18 cellular contexts compared by ENCODE assay signal in genomic region chr6:136616527-136616926, GRCh38.
A peak's percentile ranks its signal among the peaks of the same experiment; 100 is the strongest.
DNase-seq lines count a peak whose midpoint lies in the region; ATAC-seq and TF ChIP-seq lines count a peak whose summit lies in the region.
"Had no signal": no experiment of that assay in that cellular context is flagged by ENCODE, and none has a peak within 500 bp of the region (broad histone marks: within the 10 kb centered on the region; RNA-seq: fewer than 3 reads in every experiment).

No MANE protein-coding gene starts in this region.

- peaks cover 42% of the 10 kb centered on the region for H3K36me3 Mint-ChIP-seq in T-helper 1 cell treated with Interleukin-12 subunit alpha and Interleukin-12 subunit beta and Interleukin-4 antibody, amounts not matched to agents 30 μg/mL and 1 μg/mL, for 36 hours (ENCODE audit: low read depth)

- peak overlapping the region; percentile 7 for H2BK15ac ChIP-seq in mesenchymal stem cell (ENCODE audit: low read depth, poor library complexity, severe bottlenecking)

- H3K23ac ChIP-seq in mesenchymal stem cell (ENCODE audit: low read length in 2 of 2), result no peak overlapping the region

- POLR2A ChIA-PET in HEK293 (lab: Yijun Ruan, JAX), result no interaction called here

- H3K9ac ChIP-seq in mesenchymal stem cell (ENCODE audit: low read length), result no peak overlapping the region
- H3K9ac ChIP-seq: BLaER1 treated with 17β-estradiol and CSF1 and Interleukin-3, amounts not matched to agents 10 nM and 100 nM had no signal

- no peak overlapping the region for H2BK120ac ChIP-seq in mesenchymal stem cell (ENCODE audit: low read depth, low read length)

- H4K91ac ChIP-seq in mesenchymal stem cell (ENCODE audit: low read length), result peak overlapping the region; percentile 27

- H3K4me3 Mint-ChIP-seq in T-helper 1 cell treated with Interleukin-12 subunit alpha and Interleukin-12 subunit beta and Interleukin-4 antibody, amounts not matched to agents 30 μg/mL and 1 μg/mL, for 36 hours, result no peak overlapping the region
- H3K4me3 Mint-ChIP-seq: B cell; CD4-positive, alpha-beta T cell; CD8-positive, alpha-beta T cell had no signal

- H3K4me1 ChIP-seq in HEK293 (ENCODE audit: control insufficient read depth, insufficient read depth, low read length) (no peaks in the 10 kb centered on the region), mesenchymal stem cell (ENCODE audit: control insufficient read depth, insufficient read depth, low read depth, low read length) (peaks cover 3% of the 10 kb centered on the region), aorta (ENCODE audit: control insufficient read depth in 1 of 2, insufficient read depth in 2 of 2, low read length in 2 of 2) (no peaks in the 10 kb centered on the region)
- H3K4me1 ChIP-seq: Caco-2 had no signal

- ATAC-seq in aorta (ENCODE audit: low FRiP score), result no peak
- ATAC-seq: A549; CD8-positive, alpha-beta T cell had no signal

- no peak overlapping the region for H2BK5ac ChIP-seq in mesenchymal stem cell (ENCODE audit: low read depth, low read length, poor library complexity, severe bottlenecking)

- CTCF ChIA-PET in HEK293 (lab: Yijun Ruan, JAX), result interaction anchor here (0.6 kb wide), 1 partner anchor 30 kb away, joined by 3 read pairs; no protein-coding TSS in a partner anchor

- no peak overlapping the region for H2BK12ac ChIP-seq in mesenchymal stem cell (ENCODE audit: low read length in 2 of 2)

- no peak overlapping the region for H3K18ac ChIP-seq in mesenchymal stem cell (ENCODE audit: low read depth in 1 of 2, low read length in 2 of 2)

- H3K27me3 ChIP-seq in mesenchymal stem cell (ENCODE audit: control insufficient read depth in 1 of 2, insufficient read depth in 1 of 2, low read length in 2 of 2) (no peaks in the 10 kb centered on the region), aorta (ENCODE audit: control insufficient read depth in 1 of 2, insufficient read depth in 2 of 2, low read length in 1 of 2) (no peaks in the 10 kb centered on the region)
- H3K27me3 ChIP-seq: BLaER1 treated with 17β-estradiol and CSF1 and Interleukin-3, amounts not matched to agents 10 nM and 100 nM had no signal

- H3K27ac Mint-ChIP-seq in T-helper 1 cell treated with Interleukin-12 subunit alpha and Interleukin-12 subunit beta and Interleukin-4 antibody, amounts not matched to agents 30 μg/mL and 1 μg/mL, for 36 hours, result peak overlapping the region; percentile 16
- H3K27ac Mint-ChIP-seq: B cell; CD4-positive, alpha-beta T cell; CD8-positive, alpha-beta T cell had no signal

- WGBS in mesenchymal stem cell, result 100% methylated on average over 3 of the region's 3 CpGs
- WGBS in aorta, 2 donors, result 95 to 97% methylated on average over 3 of the region's 3 CpGs

- H3K27ac ChIP-seq in HEK293 (ENCODE audit: extremely low read depth, low read depth, low read length) (no peak overlapping the region), mesenchymal stem cell (ENCODE audit: low read length, poor library complexity, severe bottlenecking) (no peak overlapping the region), aorta (ENCODE audit: low read depth in 1 of 2, low read length in 2 of 2) (no peak overlapping the region)
- H3K27ac ChIP-seq: 22Rv1; A549; BLaER1 treated with 17β-estradiol and CSF1 and Interleukin-3, amounts not matched to agents 10 nM and 100 nM; C4-2B had no signal

- H3K27me3 Mint-ChIP-seq in T-helper 1 cell treated with Interleukin-12 subunit alpha and Interleukin-12 subunit beta and Interleukin-4 antibody, amounts not matched to agents 30 μg/mL and 1 μg/mL, for 36 hours (ENCODE audit: low read depth), result no peaks in the 10 kb centered on the region
- H3K27me3 Mint-ChIP-seq: B cell; CD4-positive, alpha-beta T cell had no signal

- H3K14ac ChIP-seq in mesenchymal stem cell (ENCODE audit: low read length in 2 of 2), result no peak overlapping the region

- H3K79me1 ChIP-seq in mesenchymal stem cell (replicated peaks; ENCODE audit: low read length, poor library complexity, severe bottlenecking), result no peaks in the 10 kb centered on the region

- intact Hi-C loops in aorta (cut with DNase I), result no loop called here

- H3K9me3 Mint-ChIP-seq in T-helper 1 cell treated with Interleukin-12 subunit alpha and Interleukin-12 subunit beta and Interleukin-4 antibody, amounts not matched to agents 30 μg/mL and 1 μg/mL, for 36 hours, result no peaks in the 10 kb centered on the region
- H3K9me3 Mint-ChIP-seq: CD4-positive, alpha-beta T cell; CD8-positive, alpha-beta T cell had no signal

- no peak overlapping the region for H3K4ac ChIP-seq in mesenchymal stem cell (ENCODE audit: low read depth in 1 of 2, low read length in 2 of 2)

- no peak overlapping the region for H2AFZ ChIP-seq in mesenchymal stem cell (ENCODE audit: low read depth, low read length)

- no peak overlapping the region for H3K4me2 ChIP-seq in mesenchymal stem cell (ENCODE audit: low read length, poor library complexity, severe bottlenecking)
- H3K4me2 ChIP-seq: A549; BLaER1 treated with 17β-estradiol and CSF1 and Interleukin-3, amounts not matched to agents 10 nM and 100 nM had no signal

- H3K36me3 ChIP-seq in HEK293 (ENCODE audit: control insufficient read depth in 2 of 2, insufficient read depth in 1 of 2, low read length in 2 of 2) (peaks cover 0 to 2% of the 10 kb centered on the region in 2 experiments; a peak in 1 of 3 replicates), mesenchymal stem cell (ENCODE audit: control insufficient read depth in 1 of 2, insufficient read depth in 2 of 2, low read depth in 1 of 2, low read length in 2 of 2) (peaks cover 0 to 6% of the 10 kb centered on the region in 2 experiments), aorta (ENCODE audit: control insufficient read depth in 1 of 2, insufficient read depth in 2 of 2, low read length in 1 of 2) (peaks cover 2 to 7% of the 10 kb centered on the region in 2 donors)

- no peaks in the 10 kb centered on the region for H3K4me1 Mint-ChIP-seq in T-helper 1 cell treated with Interleukin-12 subunit alpha and Interleukin-12 subunit beta and Interleukin-4 antibody, amounts not matched to agents 30 μg/mL and 1 μg/mL, for 36 hours (ENCODE audit: low read depth)
- H3K4me1 Mint-ChIP-seq: B cell had no signal

- no peak overlapping the region for H2AK5ac ChIP-seq in mesenchymal stem cell (ENCODE audit: low read length, severe bottlenecking)

- H3K9me3 ChIP-seq in HEK293 (ENCODE audit: control insufficient read depth, insufficient read depth, low read depth, low read length) (no peaks in the 10 kb centered on the region), mesenchymal stem cell (ENCODE audit: control insufficient read depth, low read length) (no peaks in the 10 kb centered on the region), aorta (ENCODE audit: control insufficient read depth, low read length) (no peaks in the 10 kb centered on the region)
- H3K9me3 ChIP-seq: A549, Caco-2 had no signal

- H3K4me3 ChIP-seq in HEK293 (ENCODE audit: low read depth, low read length) (no peak overlapping the region), mesenchymal stem cell (ENCODE audit: insufficient read depth in 1 of 2, low read depth in 1 of 2, low read length in 2 of 2) (no peak overlapping the region), aorta (ENCODE audit: low read length in 2 of 2) (no peak overlapping the region)
- H3K4me3 ChIP-seq: A549; BLaER1 treated with 17β-estradiol and CSF1 and Interleukin-3, amounts not matched to agents 10 nM and 100 nM had no signal

- TF ChIP-seq CTCF in HEK293 (tag by site-specific recombination; IDR thresholded peaks at IDR 0.05), result no peak

- H4K8ac ChIP-seq in mesenchymal stem cell (ENCODE audit: low read length), result no peak overlapping the region

- DNase-seq in T-helper 1 cell, result no peak
- no peak for DNase-seq in mesenchymal stem cell
- no peak for DNase-seq in LoVo (ENCODE audit: low spot score)
- DNase-seq in aorta, result no peak
- DNase-seq: AML-193; Caco-2; Calu3; CD4-positive, alpha-beta T cell; CD8-positive, alpha-beta T cell; DMS79 treated with DMSO at 0.1 percent for 48 hours; GF-D8 had no signal

TF ChIP-seq in HEK293, 187 proteins besides CTCF, POLR2A, EP300 and RAD21:
- TF ChIP-seq ZNF791 (tag by site-specific recombination; IDR thresholded peaks at IDR 0.05), result no peak
- TF ChIP-seq, protein P1, sequence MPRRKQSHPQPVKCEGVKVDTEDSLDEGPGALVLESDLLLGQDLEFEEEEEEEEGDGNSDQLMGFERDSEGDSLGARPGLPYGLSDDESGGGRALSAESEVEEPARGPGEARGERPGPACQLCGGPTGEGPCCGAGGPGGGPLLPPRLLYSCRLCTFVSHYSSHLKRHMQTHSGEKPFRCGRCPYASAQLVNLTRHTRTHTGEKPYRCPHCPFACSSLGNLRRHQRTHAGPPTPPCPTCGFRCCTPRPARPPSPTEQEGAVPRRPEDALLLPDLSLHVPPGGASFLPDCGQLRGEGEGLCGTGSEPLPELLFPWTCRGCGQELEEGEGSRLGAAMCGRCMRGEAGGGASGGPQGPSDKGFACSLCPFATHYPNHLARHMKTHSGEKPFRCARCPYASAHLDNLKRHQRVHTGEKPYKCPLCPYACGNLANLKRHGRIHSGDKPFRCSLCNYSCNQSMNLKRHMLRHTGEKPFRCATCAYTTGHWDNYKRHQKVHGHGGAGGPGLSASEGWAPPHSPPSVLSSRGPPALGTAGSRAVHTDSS (tag by site-specific recombination; IDR thresholded peaks at IDR 0.05), result peak; percentile 95
